In genomic region chr2:21042958-21043743, GRCh38 we compare ENCODE assay signal across 1 cellular context.
TF ChIP-seq lines count a peak whose summit lies in the region.

No MANE protein-coding gene starts in this region.

TF ChIP-seq in K562, 482 proteins besides CTCF, POLR2A, EP300 and RAD21 (continued from another document):
- no peak for TF ChIP-seq PRDM10 (IDR thresholded peaks at IDR 0.05; ENCODE audit: partially characterized antibody)
- peak; percentile 53; the same call in 1 of the 2 replicates for TF ChIP-seq STAG1 (CRISPR knock-in tag; IDR thresholded peaks at IDR 0.05; ENCODE audit: borderline replicate concordance)
- no peak for TF ChIP-seq ZBTB7A (IDR thresholded peaks at IDR 0.05; ENCODE audit: borderline replicate concordance, control insufficient read depth, low read depth, low read length)
- no peak for TF ChIP-seq NR3C1 (CRISPR knock-in tag; IDR thresholded peaks at IDR 0.05)
- TF ChIP-seq ARID1B (IDR thresholded peaks at IDR 0.05): no peak
- peak; percentile 87 for TF ChIP-seq SMC3 (conservative IDR thresholded peaks at IDR 0.05; ENCODE audit: insufficient read depth, low read depth, low read length)
- TF ChIP-seq ARID2 (IDR thresholded peaks at IDR 0.05): 0 out of 2 replicates have a peak, but pooled peaks have one; percentile 10
- no peak for TF ChIP-seq ETV6 (IDR thresholded peaks at IDR 0.05; ENCODE audit: borderline replicate concordance in 1 of 2, low read depth in 2 of 2, low read length in 1 of 2)
- TF ChIP-seq ETV6 (CRISPR knock-in tag; IDR thresholded peaks at IDR 0.05; ENCODE audit: borderline replicate concordance): no peak
- TF ChIP-seq, protein P1, sequence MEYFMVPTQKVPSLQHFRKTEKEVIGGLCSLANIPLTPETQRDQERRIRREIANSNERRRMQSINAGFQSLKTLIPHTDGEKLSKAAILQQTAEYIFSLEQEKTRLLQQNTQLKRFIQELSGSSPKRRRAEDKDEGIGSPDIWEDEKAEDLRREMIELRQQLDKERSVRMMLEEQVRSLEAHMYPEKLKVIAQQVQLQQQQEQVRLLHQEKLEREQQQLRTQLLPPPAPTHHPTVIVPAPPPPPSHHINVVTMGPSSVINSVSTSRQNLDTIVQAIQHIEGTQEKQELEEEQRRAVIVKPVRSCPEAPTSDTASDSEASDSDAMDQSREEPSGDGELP (CRISPR knock-in tag; IDR thresholded peaks at IDR 0.05; ENCODE audit: borderline replicate concordance): peak; percentile 39; the same call in 1 of the 2 replicates
- TF ChIP-seq, protein P2, sequence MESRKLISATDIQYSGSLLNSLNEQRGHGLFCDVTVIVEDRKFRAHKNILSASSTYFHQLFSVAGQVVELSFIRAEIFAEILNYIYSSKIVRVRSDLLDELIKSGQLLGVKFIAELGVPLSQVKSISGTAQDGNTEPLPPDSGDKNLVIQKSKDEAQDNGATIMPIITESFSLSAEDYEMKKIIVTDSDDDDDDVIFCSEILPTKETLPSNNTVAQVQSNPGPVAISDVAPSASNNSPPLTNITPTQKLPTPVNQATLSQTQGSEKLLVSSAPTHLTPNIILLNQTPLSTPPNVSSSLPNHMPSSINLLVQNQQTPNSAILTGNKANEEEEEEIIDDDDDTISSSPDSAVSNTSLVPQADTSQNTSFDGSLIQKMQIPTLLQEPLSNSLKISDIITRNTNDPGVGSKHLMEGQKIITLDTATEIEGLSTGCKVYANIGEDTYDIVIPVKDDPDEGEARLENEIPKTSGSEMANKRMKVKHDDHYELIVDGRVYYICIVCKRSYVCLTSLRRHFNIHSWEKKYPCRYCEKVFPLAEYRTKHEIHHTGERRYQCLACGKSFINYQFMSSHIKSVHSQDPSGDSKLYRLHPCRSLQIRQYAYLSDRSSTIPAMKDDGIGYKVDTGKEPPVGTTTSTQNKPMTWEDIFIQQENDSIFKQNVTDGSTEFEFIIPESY (CRISPR knock-in tag; IDR thresholded peaks at IDR 0.05): no peak
- no peak for TF ChIP-seq MCM3 (IDR thresholded peaks at IDR 0.05)
- TF ChIP-seq ZNF431 (CRISPR knock-in tag; IDR thresholded peaks at IDR 0.05): no peak
- TF ChIP-seq, protein P3, sequence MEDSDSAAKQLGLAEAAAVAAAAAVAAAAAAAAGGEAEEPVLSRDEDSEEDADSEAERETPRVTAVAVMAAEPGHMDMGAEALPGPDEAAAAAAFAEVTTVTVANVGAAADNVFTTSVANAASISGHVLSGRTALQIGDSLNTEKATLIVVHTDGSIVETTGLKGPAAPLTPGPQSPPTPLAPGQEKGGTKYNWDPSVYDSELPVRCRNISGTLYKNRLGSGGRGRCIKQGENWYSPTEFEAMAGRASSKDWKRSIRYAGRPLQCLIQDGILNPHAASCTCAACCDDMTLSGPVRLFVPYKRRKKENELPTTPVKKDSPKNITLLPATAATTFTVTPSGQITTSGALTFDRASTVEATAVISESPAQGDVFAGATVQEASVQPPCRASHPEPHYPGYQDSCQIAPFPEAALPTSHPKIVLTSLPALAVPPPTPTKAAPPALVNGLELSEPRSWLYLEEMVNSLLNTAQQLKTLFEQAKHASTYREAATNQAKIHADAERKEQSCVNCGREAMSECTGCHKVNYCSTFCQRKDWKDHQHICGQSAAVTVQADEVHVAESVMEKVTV (CRISPR knock-in tag; IDR thresholded peaks at IDR 0.05): peak; percentile 92
- TF ChIP-seq ZNF76 (CRISPR knock-in tag; IDR thresholded peaks at IDR 0.05; ENCODE audit: borderline replicate concordance): no peak
- TF ChIP-seq ZNF551 (CRISPR knock-in tag; IDR thresholded peaks at IDR 0.05): no peak
- TF ChIP-seq GABPB2 (CRISPR knock-in tag; conservative IDR thresholded peaks at IDR 0.05): no peak
